Comparison of ENCODE assay signal across 30 cellular contexts in genomic region chr1:204232530-204232929, GRCh38. TPM values are rescaled to one million over a fixed set of nuclear protein-coding genes. Genes with fewer than 3 reads are reported as not detected.
A peak's percentile ranks its signal among the peaks of the same experiment; 100 is the strongest.
DNase-seq lines count a peak whose midpoint lies in the region; ATAC-seq, FAIRE-seq and TF ChIP-seq lines count a peak whose summit lies in the region.
"Had no signal": no experiment of that assay in that cellular context is flagged by ENCODE, and none has a peak within 500 bp of the region (broad histone marks: within the 10 kb centered on the region; RNA-seq: fewer than 3 reads in every experiment).

No MANE protein-coding gene starts in this region.

- ATAC-seq in activated naive CD8-positive, alpha-beta T cell treated with anti-CD3 and anti-CD28 coated beads, Interleukin-2, amount 50 U/mL, for 24 hours, result no peak
- ATAC-seq: activated CD8-positive, alpha-beta T cell treated with anti-CD3 and anti-CD28 coated beads for 36 hours; GM23338; stimulated activated effector memory CD8-positive, alpha-beta T cell treated with anti-CD3 and anti-CD28 coated beads, Interleukin-12 subunit alpha, Interleukin-12 subunit beta, amount 100 ng/mL, for 72 hours had no signal

- no peaks in the 10 kb centered on the region for H3K9me3 Mint-ChIP-seq in activated naive CD8-positive, alpha-beta T cell treated with anti-CD3 and anti-CD28 coated beads, Interleukin-2, amount 50 U/mL, for 24 hours
- H3K9me3 Mint-ChIP-seq: activated CD8-positive, alpha-beta T cell treated with anti-CD3 and anti-CD28 coated beads for 36 hours; activated naive CD8-positive, alpha-beta T cell treated with anti-CD3 and anti-CD28 coated beads, Interleukin-2, amount 10 ng/mL, durations not matched to agents 7 days and 5 days; memory B cell; stimulated activated effector memory CD8-positive, alpha-beta T cell treated with anti-CD3 and anti-CD28 coated beads, Interleukin-12 subunit alpha, Interleukin-12 subunit beta, amount 100 ng/mL, for 72 hours; T-helper 1 cell treated with Interleukin-12 subunit alpha and Interleukin-12 subunit beta and Interleukin-4 antibody, amounts not matched to agents 30 μg/mL and 1 μg/mL, for 36 hours had no signal

- no peak for FAIRE-seq in RCC 7860 (lab: Jason Lieb, UNC)
- FAIRE-seq in D721Med (lab: Jason Lieb, UNC), result no peak
- FAIRE-seq: HTR-8/SVneo had no signal

- H3K4me1 Mint-ChIP-seq in activated naive CD8-positive, alpha-beta T cell treated with anti-CD3 and anti-CD28 coated beads, Interleukin-2, amount 50 U/mL, for 24 hours, result no peaks in the 10 kb centered on the region
- H3K4me1 Mint-ChIP-seq: activated naive CD8-positive, alpha-beta T cell treated with anti-CD3 and anti-CD28 coated beads, Interleukin-2, amount 10 ng/mL, durations not matched to agents 7 days and 5 days; CD4-positive, CD25-positive, alpha-beta regulatory T cell; GM23338; memory B cell; stimulated activated effector memory CD8-positive, alpha-beta T cell treated with anti-CD3 and anti-CD28 coated beads, Interleukin-12 subunit alpha, Interleukin-12 subunit beta, amount 100 ng/mL, for 72 hours had no signal

- H3K27me3 Mint-ChIP-seq in activated naive CD8-positive, alpha-beta T cell treated with anti-CD3 and anti-CD28 coated beads, Interleukin-2, amount 50 U/mL, for 24 hours, result no peaks in the 10 kb centered on the region

- no peaks in the 10 kb centered on the region for H3K36me3 Mint-ChIP-seq in activated naive CD8-positive, alpha-beta T cell treated with anti-CD3 and anti-CD28 coated beads, Interleukin-2, amount 50 U/mL, for 24 hours (ENCODE audit: low read depth)
- H3K36me3 Mint-ChIP-seq: activated naive CD8-positive, alpha-beta T cell treated with anti-CD3 and anti-CD28 coated beads, Interleukin-2, amount 10 ng/mL, durations not matched to agents 7 days and 5 days; memory B cell; stimulated activated effector memory CD8-positive, alpha-beta T cell treated with anti-CD3 and anti-CD28 coated beads, Interleukin-12 subunit alpha, Interleukin-12 subunit beta, amount 100 ng/mL, for 72 hours had no signal

- TF ChIP-seq CTCF in D721Med (IDR thresholded peaks at IDR 0.05; ENCODE audit: insufficient read depth, missing control alignments), result no peak

- H3K27ac Mint-ChIP-seq in activated naive CD8-positive, alpha-beta T cell treated with anti-CD3 and anti-CD28 coated beads, Interleukin-2, amount 50 U/mL, for 24 hours, result no peak overlapping the region
- H3K27ac Mint-ChIP-seq: activated CD8-positive, alpha-beta T cell treated with anti-CD3 and anti-CD28 coated beads for 36 hours; activated naive CD8-positive, alpha-beta T cell treated with anti-CD3 and anti-CD28 coated beads, Interleukin-2, amount 10 ng/mL, durations not matched to agents 7 days and 5 days; CD4-positive, CD25-positive, alpha-beta regulatory T cell; GM23338; memory B cell; stimulated activated effector memory CD8-positive, alpha-beta T cell treated with anti-CD3 and anti-CD28 coated beads, Interleukin-12 subunit alpha, Interleukin-12 subunit beta, amount 100 ng/mL, for 72 hours; T-helper 1 cell treated with Interleukin-12 subunit alpha and Interleukin-12 subunit beta and Interleukin-4 antibody, amounts not matched to agents 30 μg/mL and 1 μg/mL, for 36 hours had no signal

- DNase-seq in AG08396 (ENCODE audit: low spot score) (peak; percentile 28), GM03348 (ENCODE audit: low spot score) (peak; percentile 47), dedifferentiated amniotic fluid mesenchymal stem cell (ENCODE audit: extremely low spot score) (peak; percentile 39), myocyte (ENCODE audit: low read depth) (peak; percentile 36), retina (no peak), RCC 7860 (ENCODE audit: low spot score) (no peak), D721Med (ENCODE audit: insufficient read length, low spot score) (no peak)
- no peak for DNase-seq in activated naive CD8-positive, alpha-beta T cell treated with anti-CD3 and anti-CD28 coated beads, Interleukin-2, amount 50 U/mL, for 24 hours
- DNase-seq: ACHN; activated CD4-positive, alpha-beta T cell treated with anti-CD3 and anti-CD28 coated beads for 1 hour; activated CD8-positive, alpha-beta T cell treated with anti-CD3 and anti-CD28 coated beads for 36 hours; activated naive CD8-positive, alpha-beta T cell treated with anti-CD3 and anti-CD28 coated beads, Interleukin-2, amount 10 ng/mL, durations not matched to agents 7 days and 5 days; brain microvascular endothelial cell; CD4-positive, CD25-positive, alpha-beta regulatory T cell; DMS 273 treated with DMSO at 0.1 percent for 48 hours; effector memory CD4-positive, alpha-beta T cell; erythroblast; GF-D8; KG1; left cardiac atrium; NCI-H1436 treated with DMSO at 0.1 percent for 48 hours; NCI-H526 had no signal

- H3K4me3 Mint-ChIP-seq in activated naive CD8-positive, alpha-beta T cell treated with anti-CD3 and anti-CD28 coated beads, Interleukin-2, amount 50 U/mL, for 24 hours, result no peak overlapping the region
- H3K4me3 Mint-ChIP-seq: activated CD8-positive, alpha-beta T cell treated with anti-CD3 and anti-CD28 coated beads for 36 hours; activated naive CD8-positive, alpha-beta T cell treated with anti-CD3 and anti-CD28 coated beads, Interleukin-2, amount 10 ng/mL, durations not matched to agents 7 days and 5 days; GM23338; memory B cell; stimulated activated effector memory CD8-positive, alpha-beta T cell treated with anti-CD3 and anti-CD28 coated beads, Interleukin-12 subunit alpha, Interleukin-12 subunit beta, amount 100 ng/mL, for 72 hours; T-helper 1 cell treated with Interleukin-12 subunit alpha and Interleukin-12 subunit beta and Interleukin-4 antibody, amounts not matched to agents 30 μg/mL and 1 μg/mL, for 36 hours had no signal

RNA-seq across cellular contexts. Expression of gene GOLT1A, which starts 18.7 kb away (rescaled TPM):
- total RNA-seq in myocyte, result not detected in 2 replicates
- polyA plus RNA-seq in myocyte (2012), result 0.24 TPM
- total RNA-seq: activated CD8-positive, alpha-beta T cell treated with anti-CD3 and anti-CD28 coated beads for 36 hours; activated naive CD8-positive, alpha-beta T cell treated with anti-CD3 and anti-CD28 coated beads, Interleukin-2, amount 10 ng/mL, durations not matched to agents 7 days and 5 days; CD4-positive, CD25-positive, alpha-beta regulatory T cell; left cardiac atrium; SJSA1; suprapubic skin had no signal
- polyA plus RNA-seq: CD4-positive, CD25-positive, alpha-beta regulatory T cell had no signal

RNA-seq across cellular contexts. Expression of gene KISS1, which starts 36.2 kb away (rescaled TPM):
- total RNA-seq in myocyte, result 10.6 and 19.3 TPM in 2 replicates
- 31.4 TPM for polyA plus RNA-seq in myocyte (2012)
- total RNA-seq: activated CD8-positive, alpha-beta T cell treated with anti-CD3 and anti-CD28 coated beads for 36 hours; activated naive CD8-positive, alpha-beta T cell treated with anti-CD3 and anti-CD28 coated beads, Interleukin-2, amount 10 ng/mL, durations not matched to agents 7 days and 5 days; GM23338; left cardiac atrium; suprapubic skin; urinary bladder had no signal
- polyA plus RNA-seq: CD4-positive, CD25-positive, alpha-beta regulatory T cell; GM23338 had no signal

Comparison
In these comparisons a context has a peak if more than half of its experiments do, and no peak if none do; other contexts are left out.
1. DNase-seq: peak in AG08396 (single experiment), GM03348 (single experiment), dedifferentiated amniotic fluid mesenchymal stem cell (single experiment) and myocyte (single experiment); none in retina (single experiment), RCC 7860 (single experiment), D721Med (single experiment) and activated naive CD8-positive, alpha-beta T cell treated with anti-CD3 and anti-CD28 coated beads, Interleukin-2, amount 50 U/mL, for 24 hours (single experiment).